In the genomic region with DNA sequence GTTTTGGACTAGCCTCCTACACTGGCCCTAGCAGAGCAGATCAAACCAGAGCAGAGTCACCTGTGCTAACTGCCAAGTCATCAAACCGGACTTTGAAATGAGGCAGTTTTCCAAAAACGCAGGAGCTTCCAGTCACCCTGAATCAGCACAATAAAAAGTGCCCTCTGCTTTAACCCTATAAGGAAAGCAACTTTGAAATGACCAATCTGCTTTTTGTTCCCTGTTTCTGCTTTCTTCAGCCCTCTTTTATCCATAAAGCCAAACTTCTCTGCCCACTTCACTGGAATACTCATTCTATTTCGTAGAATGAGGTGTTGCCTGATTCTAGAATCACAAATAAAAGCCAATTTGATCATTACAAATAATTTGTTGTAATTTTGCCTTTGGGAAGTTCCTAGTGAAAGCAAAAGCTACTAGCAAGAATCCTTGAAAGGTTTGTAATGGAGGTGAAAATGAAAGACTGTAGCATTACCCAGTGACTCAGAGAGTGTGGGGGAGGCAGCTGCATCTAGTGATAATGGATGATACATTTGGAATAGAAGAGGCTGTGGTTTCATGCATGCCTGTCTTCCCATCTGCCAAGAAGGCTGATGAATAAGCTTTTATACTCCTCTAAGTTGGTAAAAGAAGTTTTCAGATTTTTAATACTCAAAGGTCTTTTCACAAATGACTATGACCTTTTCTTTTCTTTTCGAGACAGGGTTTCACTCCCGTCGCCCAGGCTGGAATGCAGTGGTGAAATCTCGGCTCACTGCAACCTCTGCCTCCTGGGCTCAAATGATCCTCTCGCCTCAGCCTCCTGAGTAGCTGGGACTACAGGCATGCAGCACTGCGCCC, we compare ENCODE assay signal across 1 cellular context.
TF ChIP-seq lines count a peak whose summit lies in the region.

No MANE protein-coding gene starts in this region.

TF ChIP-seq in K562, 482 proteins besides CTCF, POLR2A, EP300 and RAD21 (continued from another document and continues in another):
- TF ChIP-seq, protein P1, sequence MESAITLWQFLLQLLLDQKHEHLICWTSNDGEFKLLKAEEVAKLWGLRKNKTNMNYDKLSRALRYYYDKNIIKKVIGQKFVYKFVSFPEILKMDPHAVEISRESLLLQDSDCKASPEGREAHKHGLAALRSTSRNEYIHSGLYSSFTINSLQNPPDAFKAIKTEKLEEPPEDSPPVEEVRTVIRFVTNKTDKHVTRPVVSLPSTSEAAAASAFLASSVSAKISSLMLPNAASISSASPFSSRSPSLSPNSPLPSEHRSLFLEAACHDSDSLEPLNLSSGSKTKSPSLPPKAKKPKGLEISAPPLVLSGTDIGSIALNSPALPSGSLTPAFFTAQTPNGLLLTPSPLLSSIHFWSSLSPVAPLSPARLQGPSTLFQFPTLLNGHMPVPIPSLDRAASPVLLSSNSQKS (CRISPR knock-in tag; IDR thresholded peaks at IDR 0.05): no peak
- TF ChIP-seq ZNF347 (CRISPR knock-in tag; IDR thresholded peaks at IDR 0.05; ENCODE audit: low read depth) (no peak), NR1H2 (CRISPR knock-in tag; IDR thresholded peaks at IDR 0.05) (no peak), CBX3 (IDR thresholded peaks at IDR 0.05; ENCODE audit: borderline replicate concordance in 1 of 2, low read length in 2 of 2) (0 out of 3 replicates have a peak, but pooled peaks of 1 of the 2 experiments have one; percentile 14), ZNF41 (CRISPR knock-in tag; conservative IDR thresholded peaks at IDR 0.05) (no peak), EP400 (IDR thresholded peaks at IDR 0.05) (peak; percentile 51), ZKSCAN1 (IDR thresholded peaks at IDR 0.05; ENCODE audit: low read depth, low read length) (no peak), SUPT5H (IDR thresholded peaks at IDR 0.05) (no peak), SMAD2 (IDR thresholded peaks at IDR 0.05; ENCODE audit: low read depth, low read length) (no peak), RBM25 (IDR thresholded peaks at IDR 0.05; ENCODE audit: low read depth, low read length, severe bottlenecking) (no peak), ZNF717 (CRISPR knock-in tag; IDR thresholded peaks at IDR 0.05) (no peak), SRF (CRISPR knock-in tag; IDR thresholded peaks at IDR 0.05) (peak; percentile 22 to 95; a peak in 2 of 4 replicates), MAFF (IDR thresholded peaks at IDR 0.05; ENCODE audit: low read length) (peak; percentile 95), SMARCB1 (IDR thresholded peaks at IDR 0.05; ENCODE audit: insufficient read length, low read depth) (no peak), KAT8 (IDR thresholded peaks at IDR 0.05; ENCODE audit: low read depth) (no peak), ZNF785 (CRISPR knock-in tag; IDR thresholded peaks at IDR 0.05) (no peak), FOXK1 (CRISPR knock-in tag; IDR thresholded peaks at IDR 0.05; ENCODE audit: borderline replicate concordance) (no peak)
- TF ChIP-seq, protein P2, sequence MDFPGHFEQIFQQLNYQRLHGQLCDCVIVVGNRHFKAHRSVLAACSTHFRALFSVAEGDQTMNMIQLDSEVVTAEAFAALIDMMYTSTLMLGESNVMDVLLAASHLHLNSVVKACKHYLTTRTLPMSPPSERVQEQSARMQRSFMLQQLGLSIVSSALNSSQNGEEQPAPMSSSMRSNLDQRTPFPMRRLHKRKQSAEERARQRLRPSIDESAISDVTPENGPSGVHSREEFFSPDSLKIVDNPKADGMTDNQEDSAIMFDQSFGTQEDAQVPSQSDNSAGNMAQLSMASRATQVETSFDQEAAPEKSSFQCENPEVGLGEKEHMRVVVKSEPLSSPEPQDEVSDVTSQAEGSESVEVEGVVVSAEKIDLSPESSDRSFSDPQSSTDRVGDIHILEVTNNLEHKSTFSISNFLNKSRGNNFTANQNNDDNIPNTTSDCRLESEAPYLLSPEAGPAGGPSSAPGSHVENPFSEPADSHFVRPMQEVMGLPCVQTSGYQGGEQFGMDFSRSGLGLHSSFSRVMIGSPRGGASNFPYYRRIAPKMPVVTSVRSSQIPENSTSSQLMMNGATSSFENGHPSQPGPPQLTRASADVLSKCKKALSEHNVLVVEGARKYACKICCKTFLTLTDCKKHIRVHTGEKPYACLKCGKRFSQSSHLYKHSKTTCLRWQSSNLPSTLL (IDR thresholded peaks at IDR 0.05): no peak
- TF ChIP-seq, protein P3, sequence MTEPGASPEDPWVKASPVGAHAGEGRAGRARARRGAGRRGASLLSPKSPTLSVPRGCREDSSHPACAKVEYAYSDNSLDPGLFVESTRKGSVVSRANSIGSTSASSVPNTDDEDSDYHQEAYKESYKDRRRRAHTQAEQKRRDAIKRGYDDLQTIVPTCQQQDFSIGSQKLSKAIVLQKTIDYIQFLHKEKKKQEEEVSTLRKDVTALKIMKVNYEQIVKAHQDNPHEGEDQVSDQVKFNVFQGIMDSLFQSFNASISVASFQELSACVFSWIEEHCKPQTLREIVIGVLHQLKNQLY (CRISPR knock-in tag; conservative IDR thresholded peaks at IDR 0.05): no peak
- TF ChIP-seq, protein P4, sequence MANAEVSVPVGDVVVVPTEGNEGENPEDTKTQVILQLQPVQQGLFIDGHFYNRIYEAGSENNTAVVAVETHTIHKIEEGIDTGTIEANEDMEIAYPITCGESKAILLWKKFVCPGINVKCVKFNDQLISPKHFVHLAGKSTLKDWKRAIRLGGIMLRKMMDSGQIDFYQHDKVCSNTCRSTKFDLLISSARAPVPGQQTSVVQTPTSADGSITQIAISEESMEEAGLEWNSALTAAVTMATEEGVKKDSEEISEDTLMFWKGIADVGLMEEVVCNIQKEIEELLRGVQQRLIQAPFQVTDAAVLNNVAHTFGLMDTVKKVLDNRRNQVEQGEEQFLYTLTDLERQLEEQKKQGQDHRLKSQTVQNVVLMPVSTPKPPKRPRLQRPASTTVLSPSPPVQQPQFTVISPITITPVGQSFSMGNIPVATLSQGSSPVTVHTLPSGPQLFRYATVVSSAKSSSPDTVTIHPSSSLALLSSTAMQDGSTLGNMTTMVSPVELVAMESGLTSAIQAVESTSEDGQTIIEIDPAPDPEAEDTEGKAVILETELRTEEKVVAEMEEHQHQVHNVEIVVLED (CRISPR knock-in tag; IDR thresholded peaks at IDR 0.05): no peak
- TF ChIP-seq, protein P5, sequence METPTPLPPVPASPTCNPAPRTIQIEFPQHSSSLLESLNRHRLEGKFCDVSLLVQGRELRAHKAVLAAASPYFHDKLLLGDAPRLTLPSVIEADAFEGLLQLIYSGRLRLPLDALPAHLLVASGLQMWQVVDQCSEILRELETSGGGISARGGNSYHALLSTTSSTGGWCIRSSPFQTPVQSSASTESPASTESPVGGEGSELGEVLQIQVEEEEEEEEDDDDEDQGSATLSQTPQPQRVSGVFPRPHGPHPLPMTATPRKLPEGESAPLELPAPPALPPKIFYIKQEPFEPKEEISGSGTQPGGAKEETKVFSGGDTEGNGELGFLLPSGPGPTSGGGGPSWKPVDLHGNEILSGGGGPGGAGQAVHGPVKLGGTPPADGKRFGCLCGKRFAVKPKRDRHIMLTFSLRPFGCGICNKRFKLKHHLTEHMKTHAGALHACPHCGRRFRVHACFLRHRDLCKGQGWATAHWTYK (CRISPR knock-in tag; IDR thresholded peaks at IDR 0.05): no peak
- TF ChIP-seq, protein P6, sequence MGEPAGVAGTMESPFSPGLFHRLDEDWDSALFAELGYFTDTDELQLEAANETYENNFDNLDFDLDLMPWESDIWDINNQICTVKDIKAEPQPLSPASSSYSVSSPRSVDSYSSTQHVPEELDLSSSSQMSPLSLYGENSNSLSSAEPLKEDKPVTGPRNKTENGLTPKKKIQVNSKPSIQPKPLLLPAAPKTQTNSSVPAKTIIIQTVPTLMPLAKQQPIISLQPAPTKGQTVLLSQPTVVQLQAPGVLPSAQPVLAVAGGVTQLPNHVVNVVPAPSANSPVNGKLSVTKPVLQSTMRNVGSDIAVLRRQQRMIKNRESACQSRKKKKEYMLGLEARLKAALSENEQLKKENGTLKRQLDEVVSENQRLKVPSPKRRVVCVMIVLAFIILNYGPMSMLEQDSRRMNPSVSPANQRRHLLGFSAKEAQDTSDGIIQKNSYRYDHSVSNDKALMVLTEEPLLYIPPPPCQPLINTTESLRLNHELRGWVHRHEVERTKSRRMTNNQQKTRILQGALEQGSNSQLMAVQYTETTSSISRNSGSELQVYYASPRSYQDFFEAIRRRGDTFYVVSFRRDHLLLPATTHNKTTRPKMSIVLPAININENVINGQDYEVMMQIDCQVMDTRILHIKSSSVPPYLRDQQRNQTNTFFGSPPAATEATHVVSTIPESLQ (CRISPR knock-in tag; IDR thresholded peaks at IDR 0.05): no peak
- TF ChIP-seq, protein P7, sequence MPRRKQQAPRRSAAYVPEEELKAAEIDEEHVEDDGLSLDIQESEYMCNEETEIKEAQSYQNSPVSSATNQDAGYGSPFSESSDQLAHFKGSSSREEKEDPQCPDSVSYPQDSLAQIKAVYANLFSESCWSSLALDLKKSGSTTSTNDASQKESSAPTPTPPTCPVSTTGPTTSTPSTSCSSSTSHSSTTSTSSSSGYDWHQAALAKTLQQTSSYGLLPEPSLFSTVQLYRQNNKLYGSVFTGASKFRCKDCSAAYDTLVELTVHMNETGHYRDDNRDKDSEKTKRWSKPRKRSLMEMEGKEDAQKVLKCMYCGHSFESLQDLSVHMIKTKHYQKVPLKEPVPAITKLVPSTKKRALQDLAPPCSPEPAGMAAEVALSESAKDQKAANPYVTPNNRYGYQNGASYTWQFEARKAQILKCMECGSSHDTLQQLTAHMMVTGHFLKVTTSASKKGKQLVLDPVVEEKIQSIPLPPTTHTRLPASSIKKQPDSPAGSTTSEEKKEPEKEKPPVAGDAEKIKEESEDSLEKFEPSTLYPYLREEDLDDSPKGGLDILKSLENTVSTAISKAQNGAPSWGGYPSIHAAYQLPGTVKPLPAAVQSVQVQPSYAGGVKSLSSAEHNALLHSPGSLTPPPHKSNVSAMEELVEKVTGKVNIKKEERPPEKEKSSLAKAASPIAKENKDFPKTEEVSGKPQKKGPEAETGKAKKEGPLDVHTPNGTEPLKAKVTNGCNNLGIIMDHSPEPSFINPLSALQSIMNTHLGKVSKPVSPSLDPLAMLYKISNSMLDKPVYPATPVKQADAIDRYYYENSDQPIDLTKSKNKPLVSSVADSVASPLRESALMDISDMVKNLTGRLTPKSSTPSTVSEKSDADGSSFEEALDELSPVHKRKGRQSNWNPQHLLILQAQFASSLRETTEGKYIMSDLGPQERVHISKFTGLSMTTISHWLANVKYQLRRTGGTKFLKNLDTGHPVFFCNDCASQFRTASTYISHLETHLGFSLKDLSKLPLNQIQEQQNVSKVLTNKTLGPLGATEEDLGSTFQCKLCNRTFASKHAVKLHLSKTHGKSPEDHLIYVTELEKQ (CRISPR knock-in tag; IDR thresholded peaks at IDR 0.05): no peak
- TF ChIP-seq, protein P8, sequence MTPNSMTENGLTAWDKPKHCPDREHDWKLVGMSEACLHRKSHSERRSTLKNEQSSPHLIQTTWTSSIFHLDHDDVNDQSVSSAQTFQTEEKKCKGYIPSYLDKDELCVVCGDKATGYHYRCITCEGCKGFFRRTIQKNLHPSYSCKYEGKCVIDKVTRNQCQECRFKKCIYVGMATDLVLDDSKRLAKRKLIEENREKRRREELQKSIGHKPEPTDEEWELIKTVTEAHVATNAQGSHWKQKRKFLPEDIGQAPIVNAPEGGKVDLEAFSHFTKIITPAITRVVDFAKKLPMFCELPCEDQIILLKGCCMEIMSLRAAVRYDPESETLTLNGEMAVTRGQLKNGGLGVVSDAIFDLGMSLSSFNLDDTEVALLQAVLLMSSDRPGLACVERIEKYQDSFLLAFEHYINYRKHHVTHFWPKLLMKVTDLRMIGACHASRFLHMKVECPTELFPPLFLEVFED (CRISPR knock-in tag; conservative IDR thresholded peaks at IDR 0.05): no peak
- TF ChIP-seq, protein P9, sequence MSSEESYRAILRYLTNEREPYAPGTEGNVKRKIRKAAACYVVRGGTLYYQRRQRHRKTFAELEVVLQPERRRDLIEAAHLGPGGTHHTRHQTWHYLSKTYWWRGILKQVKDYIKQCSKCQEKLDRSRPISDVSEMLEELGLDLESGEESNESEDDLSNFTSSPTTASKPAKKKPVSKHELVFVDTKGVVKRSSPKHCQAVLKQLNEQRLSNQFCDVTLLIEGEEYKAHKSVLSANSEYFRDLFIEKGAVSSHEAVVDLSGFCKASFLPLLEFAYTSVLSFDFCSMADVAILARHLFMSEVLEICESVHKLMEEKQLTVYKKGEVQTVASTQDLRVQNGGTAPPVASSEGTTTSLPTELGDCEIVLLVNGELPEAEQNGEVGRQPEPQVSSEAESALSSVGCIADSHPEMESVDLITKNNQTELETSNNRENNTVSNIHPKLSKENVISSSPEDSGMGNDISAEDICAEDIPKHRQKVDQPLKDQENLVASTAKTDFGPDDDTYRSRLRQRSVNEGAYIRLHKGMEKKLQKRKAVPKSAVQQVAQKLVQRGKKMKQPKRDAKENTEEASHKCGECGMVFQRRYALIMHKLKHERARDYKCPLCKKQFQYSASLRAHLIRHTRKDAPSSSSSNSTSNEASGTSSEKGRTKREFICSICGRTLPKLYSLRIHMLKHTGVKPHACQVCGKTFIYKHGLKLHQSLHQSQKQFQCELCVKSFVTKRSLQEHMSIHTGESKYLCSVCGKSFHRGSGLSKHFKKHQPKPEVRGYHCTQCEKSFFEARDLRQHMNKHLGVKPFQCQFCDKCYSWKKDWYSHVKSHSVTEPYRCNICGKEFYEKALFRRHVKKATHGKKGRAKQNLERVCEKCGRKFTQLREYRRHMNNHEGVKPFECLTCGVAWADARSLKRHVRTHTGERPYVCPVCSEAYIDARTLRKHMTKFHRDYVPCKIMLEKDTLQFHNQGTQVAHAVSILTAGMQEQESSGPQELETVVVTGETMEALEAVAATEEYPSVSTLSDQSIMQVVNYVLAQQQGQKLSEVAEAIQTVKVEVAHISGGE (CRISPR knock-in tag; IDR thresholded peaks at IDR 0.05): no peak; a peak in 1 of 6 replicates
